15 cellular contexts compared by ENCODE assay signal in genomic region chr9:131178895-131179294, GRCh38. TPM values are rescaled to one million over a fixed set of nuclear protein-coding genes. Genes with fewer than 3 reads are reported as not detected.
A peak's percentile ranks its signal among the peaks of the same experiment; 100 is the strongest.
DNase-seq lines count a peak whose midpoint lies in the region; ATAC-seq and TF ChIP-seq lines count a peak whose summit lies in the region.
"Had no signal": no experiment of that assay in that cellular context is flagged by ENCODE, and none has a peak within 500 bp of the region (broad histone marks: within the 10 kb centered on the region; RNA-seq: fewer than 3 reads in every experiment).

No MANE protein-coding gene starts in this region.

- H3K4me1 Mint-ChIP-seq in CD4-positive, CD25-positive, alpha-beta regulatory T cell, result peaks cover 17 to 29% (median 22%) of the 10 kb centered on the region in 4 donors
- H3K4me1 Mint-ChIP-seq in osteocyte (ENCODE audit: unreplicated experiment) (peaks cover 23% of the 10 kb centered on the region), progenitor cell of endocrine pancreas (ENCODE audit: low read depth) (no peaks in the 10 kb centered on the region)
- peaks cover 6 to 28% (median 15%) of the 10 kb centered on the region in 4 donors for H3K4me1 Mint-ChIP-seq in naive thymus-derived CD8-positive, alpha-beta T cell
- H3K4me1 Mint-ChIP-seq: WTC11 had no signal

- H3K4me2 ChIP-seq in Karpas-422 (ENCODE audit: low read depth, low read length, poor library complexity, severe bottlenecking) (peak overlapping the region; percentile 68), fibroblast of lung (ENCODE audit: extremely low read depth, insufficient read depth, low read length) (peak overlapping the region; percentile 68)
- H3K4me2 ChIP-seq: KMS-11 had no signal

- ATAC-seq in CD4-positive, CD25-positive, alpha-beta regulatory T cell (ENCODE audit: low read depth in 2 of 2), result no peak
- ATAC-seq in naive thymus-derived CD8-positive, alpha-beta T cell, result no peak

- TF ChIP-seq CTCF in fibroblast of lung (conservative IDR thresholded peaks at IDR 0.05 in 1 of 2, IDR thresholded peaks at IDR 0.05 in 1 of 2; ENCODE audit: low read depth in 1 of 2, low read length in 2 of 2), result no peak
- no peak for TF ChIP-seq CTCF in osteocyte (IDR thresholded peaks at IDR 0.05)
- no peak for TF ChIP-seq CTCF in progenitor cell of endocrine pancreas (IDR thresholded peaks at IDR 0.05; ENCODE audit: unreplicated experiment)

- POLR2A ChIA-PET in naive thymus-derived CD8-positive, alpha-beta T cell (lab: Charles Lee), result interaction anchor here (0.6 to 1.7 kb wide), 7 partner anchors 87 to 158 kb away, joined by 3 to 10 read pairs (median 4); partner anchors contain the start of gene FAM78A

- no peaks in the 10 kb centered on the region for H3K27me3 Mint-ChIP-seq in CD4-positive, CD25-positive, alpha-beta regulatory T cell
- H3K27me3 Mint-ChIP-seq in osteocyte (ENCODE audit: unreplicated experiment) (no peaks in the 10 kb centered on the region), progenitor cell of endocrine pancreas (no peaks in the 10 kb centered on the region)
- no peaks in the 10 kb centered on the region for H3K27me3 Mint-ChIP-seq in naive thymus-derived CD8-positive, alpha-beta T cell
- H3K27me3 Mint-ChIP-seq: stimulated activated memory B cell treated with anti-CD40 and anti-IgM and Interleukin-4, amounts not matched to agents 10 μg/mL and 1 μg/mL and 100 μg/mL, for 72 hours had no signal

- no peaks in the 10 kb centered on the region for H3K9me2 ChIP-seq in Karpas-422 (replicated peaks; ENCODE audit: insufficient read depth, low read length)

- no peak overlapping the region for H2AFZ ChIP-seq in Karpas-422 (ENCODE audit: low read length)
- H2AFZ ChIP-seq in fibroblast of lung (ENCODE audit: low read length), result no peak overlapping the region
- H2AFZ ChIP-seq: parathyroid adenoma had no signal

- H3K9me3 Mint-ChIP-seq in CD4-positive, CD25-positive, alpha-beta regulatory T cell, result no peaks in the 10 kb centered on the region
- no peaks in the 10 kb centered on the region for H3K9me3 Mint-ChIP-seq in osteocyte (ENCODE audit: unreplicated experiment)
- H3K9me3 Mint-ChIP-seq in naive thymus-derived CD8-positive, alpha-beta T cell, result no peaks in the 10 kb centered on the region
- H3K9me3 Mint-ChIP-seq in progenitor cell of endocrine pancreas (ENCODE audit: low read depth), result no peaks in the 10 kb centered on the region
- H3K9me3 Mint-ChIP-seq: stimulated activated memory B cell treated with anti-CD40 and anti-IgM and Interleukin-4, amounts not matched to agents 10 μg/mL and 1 μg/mL and 100 μg/mL, for 72 hours; WTC11 had no signal

- peaks cover 5% of the 10 kb centered on the region for H3K4me1 ChIP-seq in CD4-positive, CD25-positive, alpha-beta regulatory T cell (ENCODE audit: control insufficient read depth, insufficient read depth, low read length, poor library complexity, severe bottlenecking)
- H3K4me1 ChIP-seq in Karpas-422 (ENCODE audit: low read length) (peaks cover 72% of the 10 kb centered on the region), fibroblast of lung (ENCODE audit: control insufficient read depth, extremely low read depth, insufficient read depth, low read length) (peaks cover 17% of the 10 kb centered on the region)
- H3K4me1 ChIP-seq: colonic mucosa, suprapubic skin had no signal

- H3K36me3 ChIP-seq in CD4-positive, CD25-positive, alpha-beta regulatory T cell (ENCODE audit: control insufficient read depth, insufficient read depth, low read length), result peaks cover 73% of the 10 kb centered on the region
- H3K36me3 ChIP-seq in Karpas-422 (ENCODE audit: insufficient read depth, low read length) (peaks cover 27% of the 10 kb centered on the region; the same call in 1 of the 2 replicates), fibroblast of lung (ENCODE audit: control insufficient read depth, insufficient read depth, low read length) (peaks cover 5% of the 10 kb centered on the region)

- H3K4me3 ChIP-seq in CD4-positive, CD25-positive, alpha-beta regulatory T cell (ENCODE audit: low read depth, low read length), result no peak overlapping the region
- no peak overlapping the region for H3K4me3 ChIP-seq in Karpas-422 (ENCODE audit: low read length)
- H3K4me3 ChIP-seq in fibroblast of lung (replicated peaks in 1 of 4; ENCODE audit: control extremely low read depth in 1 of 4, insufficient read depth in 1 of 4, low read depth in 3 of 4, low read length in 4 of 4), result no peak overlapping the region
- H3K4me3 ChIP-seq: colonic mucosa, sigmoid colon, suprapubic skin had no signal

- no peaks in the 10 kb centered on the region for H3K27me3 ChIP-seq in CD4-positive, CD25-positive, alpha-beta regulatory T cell (ENCODE audit: control insufficient read depth, insufficient read depth, low read length)
- H3K27me3 ChIP-seq in Karpas-422 (ENCODE audit: low read length) (no peaks in the 10 kb centered on the region), fibroblast of lung (ENCODE audit: control insufficient read depth, insufficient read depth, low read length) (no peaks in the 10 kb centered on the region)
- H3K27me3 ChIP-seq: colonic mucosa, sigmoid colon, suprapubic skin had no signal

- DNase-seq in CD4-positive, CD25-positive, alpha-beta regulatory T cell, result no peak
- no peak for DNase-seq in Karpas-422
- DNase-seq in fibroblast of lung (ENCODE audit: low read depth in 2 of 2), result no peak
- DNase-seq in osteocyte (ENCODE audit: extremely low spot score, unreplicated experiment), result no peak
- DNase-seq in naive thymus-derived CD8-positive, alpha-beta T cell, result no peak
- DNase-seq in GF-D8 (lab: John Stamatoyannopoulos, UW), result no peak
- no peak for DNase-seq in progenitor cell of endocrine pancreas (ENCODE audit: low spot score, unreplicated experiment)
- DNase-seq: T1000 had no signal

- peak overlapping the region in 2 of 3 donors; percentile 32 to 42 for H3K27ac Mint-ChIP-seq in CD4-positive, CD25-positive, alpha-beta regulatory T cell
- H3K27ac Mint-ChIP-seq in osteocyte (ENCODE audit: unreplicated experiment), result peak overlapping the region; percentile 64
- H3K27ac Mint-ChIP-seq in naive thymus-derived CD8-positive, alpha-beta T cell, result peak overlapping the region in 2 of 10 donors; percentile 12 to 52
- H3K27ac Mint-ChIP-seq in progenitor cell of endocrine pancreas, result no peak overlapping the region

- peaks cover 49% of the 10 kb centered on the region for H3K36me3 Mint-ChIP-seq in CD4-positive, CD25-positive, alpha-beta regulatory T cell
- peaks cover 38% of the 10 kb centered on the region for H3K36me3 Mint-ChIP-seq in osteocyte (ENCODE audit: unreplicated experiment)
- H3K36me3 Mint-ChIP-seq in naive thymus-derived CD8-positive, alpha-beta T cell, result peaks cover 8 to 87% (median 16%) of the 10 kb centered on the region in 3 donors
- peaks cover 14% of the 10 kb centered on the region for H3K36me3 Mint-ChIP-seq in progenitor cell of endocrine pancreas (ENCODE audit: insufficient read depth)

- H3K79me2 ChIP-seq in Karpas-422 (ENCODE audit: low read length), result peaks cover 27% of the 10 kb centered on the region
- no peaks in the 10 kb centered on the region for H3K79me2 ChIP-seq in fibroblast of lung (ENCODE audit: control insufficient read depth, insufficient read depth, low read length)
- H3K79me2 ChIP-seq: parathyroid adenoma had no signal

- H3K9me3 ChIP-seq in CD4-positive, CD25-positive, alpha-beta regulatory T cell (ENCODE audit: control insufficient read depth in 2 of 2, low read length in 2 of 2), result no peaks in the 10 kb centered on the region
- H3K9me3 ChIP-seq in Karpas-422 (ENCODE audit: low read length) (no peaks in the 10 kb centered on the region), fibroblast of lung (ENCODE audit: control insufficient read depth, insufficient read depth, low read depth, low read length) (no peaks in the 10 kb centered on the region)
- H3K9me3 ChIP-seq: colonic mucosa, sigmoid colon, suprapubic skin had no signal

- H3K9ac ChIP-seq in Karpas-422 (ENCODE audit: low read length) (peak overlapping the region; percentile 35; the same call in 1 of the 2 replicates), fibroblast of lung (ENCODE audit: insufficient read depth, low read length) (no peak overlapping the region)
- H3K9ac ChIP-seq: KMS-11, parathyroid adenoma had no signal

- H3K4me3 Mint-ChIP-seq in CD4-positive, CD25-positive, alpha-beta regulatory T cell, result no peak overlapping the region
- H3K4me3 Mint-ChIP-seq in osteocyte (ENCODE audit: unreplicated experiment) (no peak overlapping the region), progenitor cell of endocrine pancreas (ENCODE audit: low read depth) (no peak overlapping the region)
- no peak overlapping the region for H3K4me3 Mint-ChIP-seq in naive thymus-derived CD8-positive, alpha-beta T cell
- H3K4me3 Mint-ChIP-seq: stimulated activated memory B cell treated with anti-CD40 and anti-IgM and Interleukin-4, amounts not matched to agents 10 μg/mL and 1 μg/mL and 100 μg/mL, for 72 hours; WTC11 had no signal

- no peak overlapping the region for H3K27ac ChIP-seq in CD4-positive, CD25-positive, alpha-beta regulatory T cell (ENCODE audit: insufficient read depth, low read length, poor library complexity, severe bottlenecking)
- H3K27ac ChIP-seq in Karpas-422 (ENCODE audit: low read length) (peak overlapping the region; percentile 85), fibroblast of lung (ENCODE audit: insufficient read depth, low read length) (peak overlapping the region; percentile 68)
- H3K27ac ChIP-seq: colonic mucosa, parathyroid adenoma, sigmoid colon, suprapubic skin had no signal

- no peaks in the 10 kb centered on the region for H4K20me1 ChIP-seq in Karpas-422 (ENCODE audit: insufficient read depth, low read depth, low read length)
- H4K20me1 ChIP-seq in fibroblast of lung (ENCODE audit: control insufficient read depth, extremely low read depth, insufficient read depth, low read length), result no peaks in the 10 kb centered on the region

RNA-seq across cellular contexts. Expression of gene NUP214, which starts 53.5 kb away (rescaled TPM):
- total RNA-seq in CD4-positive, CD25-positive, alpha-beta regulatory T cell, result 124 TPM
- 10 to 100 TPM in 3 of 4 donors, 1 to 10 TPM in 1; 9.8 to 19.1 (median 14.7) TPM for polyA plus RNA-seq in CD4-positive, CD25-positive, alpha-beta regulatory T cell
- total RNA-seq in Karpas-422 (2014; rRNA removed; shearing (Covaris generic); ENCODE audit: low replicate concordance), result 19.3 and 41.9 TPM in 2 replicates
- 8.7 and 12.2 TPM in 2 replicates for total RNA-seq in fibroblast of lung
- 5.0 and 6.8 TPM in 2 replicates for polyA plus RNA-seq in fibroblast of lung
- polyA plus RNA-seq in fibroblast of lung (2012), result 21.0 and 21.1 TPM in 2 replicates
- polyA minus RNA-seq in fibroblast of lung (ENCODE audit: low replicate concordance), result 50.1 and 57.3 TPM in 2 replicates
- total RNA-seq in osteocyte, result 45.4 and 51.5 TPM in 2 replicates
- 10 to 100 TPM; 73.9 to 88.5 TPM for total RNA-seq in naive thymus-derived CD8-positive, alpha-beta T cell
- 10 to 100 TPM; 10.7 to 24.0 (median 16.5) TPM for polyA plus RNA-seq in naive thymus-derived CD8-positive, alpha-beta T cell
- total RNA-seq in progenitor cell of endocrine pancreas, result 61.0 and 62.2 TPM in 2 replicates
